Comparison of ENCODE assay signal across 8 cellular contexts in the genomic region with DNA sequence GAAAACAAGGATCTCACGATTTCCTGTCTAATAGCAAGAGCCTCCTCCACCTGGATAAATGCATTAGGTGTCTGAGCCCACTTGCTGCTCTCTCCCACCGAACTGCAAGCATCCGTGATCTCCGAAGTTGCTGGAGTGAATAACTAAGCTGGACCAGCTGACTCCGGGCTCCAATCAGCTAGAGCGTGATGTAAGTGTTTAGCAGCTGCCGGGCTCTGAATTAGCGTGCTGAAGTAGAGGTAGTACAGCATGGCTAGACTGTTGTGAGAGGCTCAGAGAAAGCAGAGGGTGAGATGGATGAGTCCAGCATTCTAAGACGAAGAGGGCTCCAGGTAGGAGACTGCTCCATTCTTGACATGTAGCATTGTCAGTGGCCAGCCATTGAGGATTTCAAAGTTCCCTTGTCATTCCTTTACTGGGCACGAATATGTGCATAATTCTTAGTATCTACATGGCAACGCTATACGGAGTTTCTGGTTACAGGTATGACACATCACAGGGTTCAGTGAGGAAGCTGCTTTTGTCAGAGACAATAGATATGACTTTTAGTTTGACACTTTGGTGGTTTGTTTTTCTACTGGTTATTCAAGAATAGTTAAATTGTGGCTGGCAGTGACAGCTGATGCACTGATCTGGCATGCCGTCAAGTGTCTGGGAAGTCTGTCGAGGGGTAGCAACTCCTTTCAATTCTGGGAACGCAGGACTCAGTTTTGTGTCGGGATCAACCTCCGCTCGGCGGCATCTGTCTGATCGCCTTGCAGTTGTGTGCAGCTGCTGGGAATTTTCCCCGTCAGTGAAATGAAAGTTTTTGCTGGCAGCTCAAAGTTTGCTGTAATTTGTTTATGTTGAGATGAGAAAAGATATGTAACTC.
A peak's percentile ranks its signal among the peaks of the same experiment; 100 is the strongest.
DNase-seq lines count a peak whose midpoint lies in the region.

No MANE protein-coding gene starts in this region.

- in situ Hi-C loops in T47D (cut with HindIII; ENCODE audit: low pct_unique_long_range_greater_than_20kb, low sequenced_read_pairs): no loop called here

- peak overlapping the region; percentile 54 for H3K4me3 ChIP-seq in HUES6 (ENCODE audit: low read depth, low read length)
- H3K4me3 ChIP-seq in iPS-11a (ENCODE audit: low read depth, low read length): peak overlapping the region; percentile 25

- DNase-seq in NK-92 treated with Interleukin-12 subunit alpha and Interleukin-12 subunit beta, amount 100 ng/mL, for 24 hours (lab: John Stamatoyannopoulos, UW): peak; percentile 26
- DNase-seq in NK-92 (lab: John Stamatoyannopoulos, UW; ENCODE audit: unreplicated experiment) (no peak), T-helper 2 cell (peak in 4 of 5 experiments; percentile 9 to 89 (median 20)), T47D (ENCODE audit: low read depth in 1 of 2, low spot score in 1 of 2) (peak; percentile 23 to 49), retina (peak; percentile 85), NCI-H2081 treated with DMSO at 0.1 percent for 48 hours (lab: John Stamatoyannopoulos, UW) (no peak)

- H3K36me3 ChIP-seq in HUES6 (ENCODE audit: control insufficient read depth, insufficient read depth, low read length): no peaks in the 10 kb centered on the region

- no peaks in the 10 kb centered on the region for H3K27me3 ChIP-seq in HUES6 (ENCODE audit: control insufficient read depth, insufficient read depth, low read length)

- H3K4me1 ChIP-seq in HUES6 (ENCODE audit: control insufficient read depth, insufficient read depth, low read length): peaks cover 36% of the 10 kb centered on the region

- no peaks in the 10 kb centered on the region for H3K9me3 ChIP-seq in HUES6 (ENCODE audit: control insufficient read depth, insufficient read depth, low read depth, low read length)

- H3K9ac ChIP-seq in HUES6 (ENCODE audit: low read length): peak overlapping the region; percentile 18

- H3K27ac ChIP-seq in HUES6 (ENCODE audit: low read depth, low read length): no peak overlapping the region

Comparison
In these comparisons a context has a peak if more than half of its experiments do, and no peak if none do; other contexts are left out.
1. DNase-seq: peak in NK-92 treated with Interleukin-12 subunit alpha and Interleukin-12 subunit beta, amount 100 ng/mL, for 24 hours (single experiment), T-helper 2 cell (4 of 5), T47D (2 of 2) and retina (single experiment); none in NK-92 (single experiment) and NCI-H2081 treated with DMSO at 0.1 percent for 48 hours (single experiment).